In the genomic region with DNA sequence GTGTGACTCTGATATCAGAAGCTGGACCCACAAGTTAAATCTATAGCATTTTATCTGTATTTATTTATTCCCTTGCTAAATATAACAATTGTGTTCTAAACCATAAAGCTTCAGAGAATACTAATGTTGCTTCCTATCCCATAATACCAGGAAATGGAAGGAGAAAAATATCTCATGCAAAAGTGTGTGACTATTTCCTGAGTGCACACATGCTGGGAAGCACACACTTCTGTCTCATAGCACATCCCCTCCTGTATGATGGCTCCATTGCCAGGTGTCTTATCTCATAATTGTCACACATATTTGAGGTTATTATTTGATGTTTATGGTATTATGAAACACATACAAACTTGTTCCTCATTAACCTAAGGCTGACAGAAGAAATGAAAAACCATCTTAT, we compare ENCODE assay signal across 27 cellular contexts.
"Had no signal": no experiment of that assay in that cellular context is flagged by ENCODE, and none has a peak within 500 bp of the region (broad histone marks: within the 10 kb centered on the region; RNA-seq: fewer than 3 reads in every experiment).

No MANE protein-coding gene starts in this region.

- H3K4me3 ChIP-seq: dorsolateral prefrontal cortex, gastroesophageal sphincter, heart left ventricle, hepatocyte, lower lobe of right lung, ovary, psoas muscle, right lobe of liver, testis, tibial artery had no signal

- DNase-seq: cerebellar nuclear complex; cortex of kidney; dorsolateral prefrontal cortex; effector CD4-positive, alpha-beta T cell; foreskin keratinocyte; heart left ventricle; left cardiac atrium; left ventricle myocardium superior; lower lobe of right lung; natural killer cell; occipital lobe; ovary; posterior cingulate gyrus; psoas muscle; retina; right lobe of liver; small intestine; stimulated activated CD4-positive, alpha-beta T cell treated with anti-CD3 and anti-CD28 coated beads, Interleukin-15, amount 100 ng/mL, for 24 hours; stimulated activated CD4-positive, alpha-beta T cell treated with anti-CD3 and anti-CD28 coated beads, Interleukin-2, amount 100 ng/mL, for 48 hours; stimulated activated CD8-positive, alpha-beta memory T cell treated with anti-CD3 and anti-CD28 coated beads, Interleukin-4, amount 100 ng/mL, for 48 hours; stimulated activated naive CD4-positive, alpha-beta T cell treated with Interleukin-2 at 50 U/mL for 16 hours; substantia nigra; testis; tibial artery had no signal

- H3K9me3 ChIP-seq: ovary, right lobe of liver, testis had no signal

- H3K4me1 ChIP-seq: foreskin keratinocyte, gastroesophageal sphincter, heart left ventricle, lower lobe of right lung, psoas muscle, right lobe of liver, testis, tibial artery had no signal

- ATAC-seq: esophagus mucosa, foreskin keratinocyte, gastroesophageal sphincter, heart left ventricle, left cardiac atrium, left ventricle myocardium superior, lower lobe of right lung, natural killer cell, psoas muscle, right lobe of liver had no signal

- H3K36me3 ChIP-seq: gastroesophageal sphincter, heart left ventricle, lower lobe of right lung, right lobe of liver had no signal
